ENCODE assay signal across 10 cellular contexts in genomic region chr11:83161610-83162199, GRCh38. TPM values are rescaled to one million over a fixed set of nuclear protein-coding genes. Genes with fewer than 3 reads are reported as not detected.
A peak's percentile ranks its signal among the peaks of the same experiment; 100 is the strongest.
DNase-seq lines count a peak whose midpoint lies in the region; ATAC-seq, FAIRE-seq and TF ChIP-seq lines count a peak whose summit lies in the region.
"Had no signal": no experiment of that assay in that cellular context is flagged by ENCODE, and none has a peak within 500 bp of the region (broad histone marks: within the 10 kb centered on the region; RNA-seq: fewer than 3 reads in every experiment).

No MANE protein-coding gene starts in this region.

- H3K4me1 ChIP-seq in transverse colon: peaks cover 16 to 37% (median 33%) of the 10 kb centered on the region in 4 donors

- FAIRE-seq in islet of Langerhans (lab: Jason Lieb, UNC): peak; percentile 13
- FAIRE-seq: colon had no signal

- H3K9me3 Mint-ChIP-seq in activated naive CD4-positive, alpha-beta T cell treated with anti-CD3 and anti-CD28 coated beads, Interleukin-2, amount 10 ng/mL, durations not matched to agents 7 days and 5 days: no peaks in the 10 kb centered on the region
- no peaks in the 10 kb centered on the region for H3K9me3 Mint-ChIP-seq in activated T-helper 1 cell treated with anti-CD3 and anti-CD28 coated beads, Interleukin-12 subunit alpha, Interleukin-12 subunit beta, Interleukin-2, Interleukin-4 antibody, amounts not matched to agents 30 ng/mL and 10 ng/mL and 1 ng/mL, durations not matched to agents 14 hours and 24 hours and 36 hours

- H3K36me3 Mint-ChIP-seq in activated naive CD4-positive, alpha-beta T cell treated with anti-CD3 and anti-CD28 coated beads, Interleukin-2, amount 10 ng/mL, durations not matched to agents 7 days and 5 days: peaks cover 72% of the 10 kb centered on the region
- peaks cover 59% of the 10 kb centered on the region for H3K36me3 Mint-ChIP-seq in activated T-helper 1 cell treated with anti-CD3 and anti-CD28 coated beads, Interleukin-12 subunit alpha, Interleukin-12 subunit beta, Interleukin-2, Interleukin-4 antibody, amounts not matched to agents 30 ng/mL and 10 ng/mL and 1 ng/mL, durations not matched to agents 14 hours and 24 hours and 36 hours (ENCODE audit: low read depth)

- WGBS in transverse colon (ENCODE audit: low coverage in 1 of 2), 2 donors: 14 to 20% methylated on average over 1 of the region's 1 CpG

- H3K9me3 ChIP-seq in transverse colon: no peaks in the 10 kb centered on the region

- no peak overlapping the region for H3K4me3 ChIP-seq in transverse colon

- H3K27me3 ChIP-seq in transverse colon: no peaks in the 10 kb centered on the region

- DNase-seq in activated naive CD4-positive, alpha-beta T cell treated with anti-CD3 and anti-CD28 coated beads, Interleukin-2, amount 10 ng/mL, durations not matched to agents 7 days and 5 days: no peak
- no peak for DNase-seq in activated naive CD4-positive, alpha-beta T cell (lab: John Stamatoyannopoulos, UW)
- DNase-seq in activated T-helper 1 cell treated with anti-CD3 and anti-CD28 coated beads, Interleukin-12 subunit alpha, Interleukin-12 subunit beta, Interleukin-2, Interleukin-4 antibody, amounts not matched to agents 30 ng/mL and 10 ng/mL and 1 ng/mL, durations not matched to agents 14 hours and 24 hours and 36 hours (ENCODE audit: low spot score): no peak
- DNase-seq in transverse colon (no peak), hepatic stellate cell (ENCODE audit: low spot score) (no peak)
- DNase-seq: SHP77 treated with DMSO at 0.1 percent for 48 hours had no signal

- intact Hi-C loops in activated T-helper 1 cell treated with anti-CD3 and anti-CD28 coated beads, Interleukin-12 subunit alpha, Interleukin-12 subunit beta, Interleukin-2, Interleukin-4 antibody, amounts not matched to agents 30 ng/mL and 10 ng/mL and 1 ng/mL, durations not matched to agents 14 hours and 24 hours and 36 hours (cut with micrococcal nuclease): loop anchor here (1.0 kb wide), 3 partner anchors 10 to 255 kb away; partner anchors contain the start of gene ANKRD42
- intact Hi-C loops in transverse colon (cut with DNase I; ENCODE audit: low total_unique reads): no loop called here

- TF ChIP-seq CTCF in transverse colon (IDR thresholded peaks at IDR 0.05): no peak

- H3K36me3 ChIP-seq in transverse colon: peaks cover 0 to 31% (median 12%) of the 10 kb centered on the region in 4 donors

- peak overlapping the region; percentile 35 to 100 (median 100) for H3K27ac ChIP-seq in transverse colon

- no peak for TF ChIP-seq EP300 in transverse colon (IDR thresholded peaks at IDR 0.05; ENCODE audit: low read depth)

- H3K4me1 Mint-ChIP-seq in activated naive CD4-positive, alpha-beta T cell treated with anti-CD3 and anti-CD28 coated beads, Interleukin-2, amount 10 ng/mL, durations not matched to agents 7 days and 5 days: peaks cover 55% of the 10 kb centered on the region
- H3K4me1 Mint-ChIP-seq in activated T-helper 1 cell treated with anti-CD3 and anti-CD28 coated beads, Interleukin-12 subunit alpha, Interleukin-12 subunit beta, Interleukin-2, Interleukin-4 antibody, amounts not matched to agents 30 ng/mL and 10 ng/mL and 1 ng/mL, durations not matched to agents 14 hours and 24 hours and 36 hours (ENCODE audit: low read depth): peaks cover 53% of the 10 kb centered on the region

- peak overlapping the region; percentile 77 for H3K27ac Mint-ChIP-seq in activated naive CD4-positive, alpha-beta T cell treated with anti-CD3 and anti-CD28 coated beads, Interleukin-2, amount 10 ng/mL, durations not matched to agents 7 days and 5 days
- H3K27ac Mint-ChIP-seq in activated T-helper 1 cell treated with anti-CD3 and anti-CD28 coated beads, Interleukin-12 subunit alpha, Interleukin-12 subunit beta, Interleukin-2, Interleukin-4 antibody, amounts not matched to agents 30 ng/mL and 10 ng/mL and 1 ng/mL, durations not matched to agents 14 hours and 24 hours and 36 hours: peak overlapping the region; percentile 11

- in situ Hi-C loops in transverse colon (cut with MboI; ENCODE audit: low pct_ligation_motif_present in 1 of 4, low pct_unique_long_range_greater_than_20kb in 1 of 4, low sequenced_read_pairs in 3 of 4): loop anchor here in 1 of 4 donors (25.0 kb wide), 1 partner anchor 249 kb away; the partner anchor contains the start of genes DDIAS and PRCP

- CTCF ChIA-PET in activated naive CD4-positive, alpha-beta T cell treated with anti-CD3 and anti-CD28 coated beads, Interleukin-2, amount 10 ng/mL, durations not matched to agents 7 days and 5 days (lab: Charles Lee): interaction anchor here (1.3 kb wide), 1 partner anchor 257 kb away, joined by 3 read pairs; no protein-coding TSS in a partner anchor

- no peak for TF ChIP-seq POLR2A in transverse colon (IDR thresholded peaks at IDR 0.05)

- ATAC-seq in GM18909 (IDR thresholded peaks at IDR 0.05; ENCODE audit: poor library complexity, unreplicated experiment) (no peak), GM19463 (IDR thresholded peaks at IDR 0.05; ENCODE audit: unreplicated experiment) (no peak)

- peak overlapping the region; percentile 42 for H3K4me3 Mint-ChIP-seq in activated naive CD4-positive, alpha-beta T cell treated with anti-CD3 and anti-CD28 coated beads, Interleukin-2, amount 10 ng/mL, durations not matched to agents 7 days and 5 days
- H3K4me3 Mint-ChIP-seq in activated T-helper 1 cell treated with anti-CD3 and anti-CD28 coated beads, Interleukin-12 subunit alpha, Interleukin-12 subunit beta, Interleukin-2, Interleukin-4 antibody, amounts not matched to agents 30 ng/mL and 10 ng/mL and 1 ng/mL, durations not matched to agents 14 hours and 24 hours and 36 hours: peak overlapping the region; percentile 50

- peaks cover 5% of the 10 kb centered on the region for H3K27me3 Mint-ChIP-seq in activated naive CD4-positive, alpha-beta T cell treated with anti-CD3 and anti-CD28 coated beads, Interleukin-2, amount 10 ng/mL, durations not matched to agents 7 days and 5 days
- no peaks in the 10 kb centered on the region for H3K27me3 Mint-ChIP-seq in activated T-helper 1 cell treated with anti-CD3 and anti-CD28 coated beads, Interleukin-12 subunit alpha, Interleukin-12 subunit beta, Interleukin-2, Interleukin-4 antibody, amounts not matched to agents 30 ng/mL and 10 ng/mL and 1 ng/mL, durations not matched to agents 14 hours and 24 hours and 36 hours (ENCODE audit: insufficient read depth)

RNA-seq across cellular contexts. Expression of gene PCF11, which starts 4.8 kb away (rescaled TPM):
- 62.2 and 62.8 TPM in 2 replicates for total RNA-seq in activated T-helper 1 cell treated with anti-CD3 and anti-CD28 coated beads, Interleukin-12 subunit alpha, Interleukin-12 subunit beta, Interleukin-2, Interleukin-4 antibody, amounts not matched to agents 30 ng/mL and 10 ng/mL and 1 ng/mL, durations not matched to agents 14 hours and 24 hours and 36 hours
- total RNA-seq in transverse colon: 100 to 1,000 TPM in 2 of 4 donors, 10 to 100 TPM in 2; 81.1 to 346 (median 154) TPM

RNA-seq across cellular contexts. Expression of gene ANKRD42, which starts 31.8 kb away (rescaled TPM):
- total RNA-seq in activated T-helper 1 cell treated with anti-CD3 and anti-CD28 coated beads, Interleukin-12 subunit alpha, Interleukin-12 subunit beta, Interleukin-2, Interleukin-4 antibody, amounts not matched to agents 30 ng/mL and 10 ng/mL and 1 ng/mL, durations not matched to agents 14 hours and 24 hours and 36 hours: 3.3 and 3.5 TPM in 2 replicates
- total RNA-seq in transverse colon: 10 to 100 TPM in 1 of 4 donors, 1 to 10 TPM in 3; 5.6 to 11.5 (median 8.9) TPM
